ENCODE assay signal across 13 cellular contexts in the genomic region with DNA sequence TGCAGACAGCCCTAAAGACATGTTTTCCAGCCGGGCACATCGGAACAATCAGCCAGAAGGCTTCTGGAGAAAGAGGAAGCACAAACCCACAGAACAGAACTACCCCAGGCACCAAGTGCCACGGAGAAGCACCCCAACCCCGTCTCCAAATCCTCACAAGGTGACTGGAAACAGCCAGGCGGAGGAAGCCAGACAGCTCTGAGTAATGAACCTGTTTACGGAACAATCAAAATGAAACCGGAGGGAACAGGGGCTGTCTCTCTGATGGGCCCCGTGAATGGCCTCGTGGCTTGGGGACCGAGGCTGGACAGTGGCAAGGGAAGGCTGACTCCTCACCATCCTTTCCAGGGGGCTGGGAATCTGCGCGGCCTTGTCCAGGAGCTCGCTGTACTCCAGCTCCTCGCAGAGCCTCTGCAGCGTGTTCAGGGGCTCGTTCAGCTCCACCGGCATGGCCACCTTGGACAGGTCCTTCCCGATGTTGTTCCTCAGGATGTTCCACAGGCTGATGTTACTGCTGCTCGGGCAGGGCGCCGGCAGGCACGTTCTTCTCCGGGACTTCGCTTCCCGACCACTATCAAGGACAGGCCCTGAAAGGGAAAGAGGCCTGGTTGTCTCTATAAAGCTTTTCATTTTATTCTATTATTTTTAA.
DNase-seq lines count a peak whose midpoint lies in the region; ATAC-seq and TF ChIP-seq lines count a peak whose summit lies in the region.
"Had no signal": no experiment of that assay in that cellular context is flagged by ENCODE, and none has a peak within 500 bp of the region (broad histone marks: within the 10 kb centered on the region; RNA-seq: fewer than 3 reads in every experiment).

No MANE protein-coding gene starts in this region.

- peak overlapping the region; percentile 3 for H3K27ac ChIP-seq in layer of hippocampus (ENCODE audit: low read depth, low read length)

- ATAC-seq in GM21423 (IDR thresholded peaks at IDR 0.05; ENCODE audit: unreplicated experiment) = peak; percentile 40
- no peak for ATAC-seq in HG03039 (IDR thresholded peaks at IDR 0.05; ENCODE audit: unreplicated experiment)
- ATAC-seq: activated CD8-positive, alpha-beta T cell treated with anti-CD3 and anti-CD28 coated beads, Interleukin-2, amount 10 ng/mL, durations not matched to agents 7 days and 5 days had no signal

- H3K4me1 ChIP-seq in BE2C = peaks cover 19% of the 10 kb centered on the region

- TF ChIP-seq RAD21 in Ishikawa (IDR thresholded peaks at IDR 0.05; ENCODE audit: low read depth) = no peak

- DNase-seq in ELF-1 (ENCODE audit: low read depth, low spot score) = peak; percentile 7
- no peak for DNase-seq in RKO (ENCODE audit: low spot score)
- DNase-seq in SKM-1 treated with dmso at 0.1 percent for 144 hours (lab: John Stamatoyannopoulos, UW; ENCODE audit: unreplicated experiment) = no peak
- no peak for DNase-seq in BE2C
- DNase-seq: activated CD8-positive, alpha-beta T cell treated with anti-CD3 and anti-CD28 coated beads, Interleukin-2, amount 10 ng/mL, durations not matched to agents 7 days and 5 days; HFFc6; left cardiac atrium; NCI-H524; stimulated activated CD4-positive, alpha-beta T cell treated with anti-CD3 and anti-CD28 coated beads, Interleukin-1b, Interleukin-23, amount 100 ng/mL, for 48 hours had no signal

- H3K27me3 ChIP-seq in layer of hippocampus (ENCODE audit: control insufficient read depth, insufficient read depth, low read length) (no peaks in the 10 kb centered on the region), BE2C (no peaks in the 10 kb centered on the region)

- H3K36me3 ChIP-seq in BE2C = peaks cover 28% of the 10 kb centered on the region

- no peak for TF ChIP-seq EP300 in Ishikawa (IDR thresholded peaks at IDR 0.05; ENCODE audit: borderline replicate concordance)

- H3K9me3 ChIP-seq in BE2C = no peaks in the 10 kb centered on the region

- no peak overlapping the region for H3K4me3 ChIP-seq in BE2C (ENCODE audit: low read depth, low read length)

- no peak for TF ChIP-seq CTCF in BE2C (IDR thresholded peaks at IDR 0.05; ENCODE audit: low read depth, low read length)

TF ChIP-seq in Ishikawa, 13 proteins besides CTCF, POLR2A, EP300 and RAD21:
- TF ChIP-seq, protein P1, sequence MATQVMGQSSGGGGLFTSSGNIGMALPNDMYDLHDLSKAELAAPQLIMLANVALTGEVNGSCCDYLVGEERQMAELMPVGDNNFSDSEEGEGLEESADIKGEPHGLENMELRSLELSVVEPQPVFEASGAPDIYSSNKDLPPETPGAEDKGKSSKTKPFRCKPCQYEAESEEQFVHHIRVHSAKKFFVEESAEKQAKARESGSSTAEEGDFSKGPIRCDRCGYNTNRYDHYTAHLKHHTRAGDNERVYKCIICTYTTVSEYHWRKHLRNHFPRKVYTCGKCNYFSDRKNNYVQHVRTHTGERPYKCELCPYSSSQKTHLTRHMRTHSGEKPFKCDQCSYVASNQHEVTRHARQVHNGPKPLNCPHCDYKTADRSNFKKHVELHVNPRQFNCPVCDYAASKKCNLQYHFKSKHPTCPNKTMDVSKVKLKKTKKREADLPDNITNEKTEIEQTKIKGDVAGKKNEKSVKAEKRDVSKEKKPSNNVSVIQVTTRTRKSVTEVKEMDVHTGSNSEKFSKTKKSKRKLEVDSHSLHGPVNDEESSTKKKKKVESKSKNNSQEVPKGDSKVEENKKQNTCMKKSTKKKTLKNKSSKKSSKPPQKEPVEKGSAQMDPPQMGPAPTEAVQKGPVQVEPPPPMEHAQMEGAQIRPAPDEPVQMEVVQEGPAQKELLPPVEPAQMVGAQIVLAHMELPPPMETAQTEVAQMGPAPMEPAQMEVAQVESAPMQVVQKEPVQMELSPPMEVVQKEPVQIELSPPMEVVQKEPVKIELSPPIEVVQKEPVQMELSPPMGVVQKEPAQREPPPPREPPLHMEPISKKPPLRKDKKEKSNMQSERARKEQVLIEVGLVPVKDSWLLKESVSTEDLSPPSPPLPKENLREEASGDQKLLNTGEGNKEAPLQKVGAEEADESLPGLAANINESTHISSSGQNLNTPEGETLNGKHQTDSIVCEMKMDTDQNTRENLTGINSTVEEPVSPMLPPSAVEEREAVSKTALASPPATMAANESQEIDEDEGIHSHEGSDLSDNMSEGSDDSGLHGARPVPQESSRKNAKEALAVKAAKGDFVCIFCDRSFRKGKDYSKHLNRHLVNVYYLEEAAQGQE (IDR thresholded peaks at IDR 0.05; ENCODE audit: low read depth) = peak; percentile 35
- TF ChIP-seq CEBPB (IDR thresholded peaks at IDR 0.05) = no peak
